In genomic region chr11:102625163-102625562, GRCh38 we compare ENCODE assay signal across 1 cellular context.
A peak's percentile ranks its signal among the peaks of the same experiment; 100 is the strongest.
TF ChIP-seq lines count a peak whose summit lies in the region.

A gene with protein sequence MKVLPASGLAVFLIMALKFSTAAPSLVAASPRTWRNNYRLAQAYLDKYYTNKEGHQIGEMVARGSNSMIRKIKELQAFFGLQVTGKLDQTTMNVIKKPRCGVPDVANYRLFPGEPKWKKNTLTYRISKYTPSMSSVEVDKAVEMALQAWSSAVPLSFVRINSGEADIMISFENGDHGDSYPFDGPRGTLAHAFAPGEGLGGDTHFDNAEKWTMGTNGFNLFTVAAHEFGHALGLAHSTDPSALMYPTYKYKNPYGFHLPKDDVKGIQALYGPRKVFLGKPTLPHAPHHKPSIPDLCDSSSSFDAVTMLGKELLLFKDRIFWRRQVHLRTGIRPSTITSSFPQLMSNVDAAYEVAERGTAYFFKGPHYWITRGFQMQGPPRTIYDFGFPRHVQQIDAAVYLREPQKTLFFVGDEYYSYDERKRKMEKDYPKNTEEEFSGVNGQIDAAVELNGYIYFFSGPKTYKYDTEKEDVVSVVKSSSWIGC (minus strand): TSS chr11:102625332. CDS start chr11:102625319, 13 bp downstream.

TF ChIP-seq in HepG2, 621 proteins besides CTCF, POLR2A, EP300 and RAD21 (continued from another document):
- TF ChIP-seq AHDC1 (CRISPR knock-in tag; IDR thresholded peaks at IDR 0.05; ENCODE audit: borderline replicate concordance) (0 out of 2 replicates have a peak, but pooled peaks have one; percentile 10), RXRB (CRISPR knock-in tag; IDR thresholded peaks at IDR 0.05; ENCODE audit: borderline replicate concordance) (0 out of 2 replicates have a peak, but pooled peaks have one; percentile 15), HMG20B (CRISPR knock-in tag; conservative IDR thresholded peaks at IDR 0.05) (no peak), ZNF281 (CRISPR knock-in tag; IDR thresholded peaks at IDR 0.05; ENCODE audit: borderline replicate concordance) (peak; percentile 36; the same call in 1 of the 2 replicates), MIER3 (CRISPR knock-in tag; IDR thresholded peaks at IDR 0.05; ENCODE audit: borderline replicate concordance) (no peak)
